26 cellular contexts compared by ENCODE assay signal in genomic region chr10:5917305-5917704, GRCh38.
"Had no signal": no experiment of that assay in that cellular context is flagged by ENCODE, and none has a peak within 500 bp of the region (broad histone marks: within the 10 kb centered on the region; RNA-seq: fewer than 3 reads in every experiment).

No MANE protein-coding gene starts in this region.

- H3K9me3 ChIP-seq: colonic mucosa, esophagus squamous epithelium, gastroesophageal sphincter, heart left ventricle, lower lobe of right lung, mucosa of descending colon had no signal

- H3K4me3 ChIP-seq: colonic mucosa, esophagus squamous epithelium, gastroesophageal sphincter, heart left ventricle, hepatocyte, lower lobe of right lung, mucosa of descending colon had no signal

- H3K27me3 ChIP-seq: colonic mucosa, esophagus squamous epithelium, gastroesophageal sphincter, heart left ventricle, hepatocyte had no signal

- DNase-seq: colonic mucosa; cortex of kidney; effector CD8-positive, alpha-beta T cell; effector memory CD8-positive, alpha-beta T cell; endodermal cell; erythroblast; esophagus squamous epithelium; foreskin fibroblast; foreskin melanocyte; heart left ventricle; hypothalamus; immature natural killer cell; islet precursor cell; kidney; kidney glomerular epithelial cell; left colon; left ventricle myocardium superior; lower lobe of right lung; mesenchymal stem cell; mucosa of descending colon had no signal

- ATAC-seq: effector memory CD8-positive, alpha-beta T cell; esophagus mucosa; gastroesophageal sphincter; heart left ventricle; left colon; left lobe of liver; left ventricle myocardium superior; lower lobe of right lung; mucosa of descending colon had no signal

- H3K79me2 ChIP-seq: hepatocyte had no signal

- H2AFZ ChIP-seq: hepatocyte had no signal

- H3K4me1 ChIP-seq: colonic mucosa, gastroesophageal sphincter, heart left ventricle, lower lobe of right lung had no signal

- FAIRE-seq: endometrium, kidney had no signal

- H3K27ac ChIP-seq: colonic mucosa, epithelial cell of prostate, gastroesophageal sphincter, heart left ventricle, hepatocyte, lower lobe of right lung had no signal

- H3K4me2 ChIP-seq: hepatocyte had no signal
